Comparison of ENCODE assay signal across 1 cellular context in the genomic region with DNA sequence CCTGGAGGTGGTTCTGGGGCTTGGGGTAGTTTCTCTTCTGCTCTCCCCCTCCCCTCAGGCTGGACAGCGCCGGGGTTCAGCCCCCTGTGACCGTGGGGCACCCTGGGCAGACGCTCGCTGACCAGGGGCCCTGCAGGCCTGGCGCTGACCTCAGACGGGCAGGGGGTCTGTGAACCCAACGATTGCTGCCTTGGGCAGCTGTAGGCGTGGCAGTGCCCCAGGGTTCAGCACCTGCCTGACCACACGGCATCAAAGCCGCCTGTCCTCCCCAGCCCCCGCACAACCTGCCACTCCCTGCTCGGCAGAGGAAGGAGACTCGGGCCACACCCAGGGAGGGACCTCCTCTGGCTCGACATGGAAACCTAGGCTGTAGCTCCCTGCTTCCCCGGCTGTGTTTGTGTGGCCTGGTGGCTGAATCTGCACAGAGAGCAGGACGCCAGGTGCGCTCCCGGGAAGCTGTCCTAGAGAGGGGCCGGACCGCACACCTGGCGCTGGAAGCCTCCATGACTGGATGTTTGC.
A peak's percentile ranks its signal among the peaks of the same experiment; 100 is the strongest.
TF ChIP-seq lines count a peak whose summit lies in the region.

No MANE protein-coding gene starts in this region.

TF ChIP-seq in K562, 482 proteins besides CTCF, POLR2A, EP300 and RAD21 (continues in another document):
- TF ChIP-seq, protein P1, sequence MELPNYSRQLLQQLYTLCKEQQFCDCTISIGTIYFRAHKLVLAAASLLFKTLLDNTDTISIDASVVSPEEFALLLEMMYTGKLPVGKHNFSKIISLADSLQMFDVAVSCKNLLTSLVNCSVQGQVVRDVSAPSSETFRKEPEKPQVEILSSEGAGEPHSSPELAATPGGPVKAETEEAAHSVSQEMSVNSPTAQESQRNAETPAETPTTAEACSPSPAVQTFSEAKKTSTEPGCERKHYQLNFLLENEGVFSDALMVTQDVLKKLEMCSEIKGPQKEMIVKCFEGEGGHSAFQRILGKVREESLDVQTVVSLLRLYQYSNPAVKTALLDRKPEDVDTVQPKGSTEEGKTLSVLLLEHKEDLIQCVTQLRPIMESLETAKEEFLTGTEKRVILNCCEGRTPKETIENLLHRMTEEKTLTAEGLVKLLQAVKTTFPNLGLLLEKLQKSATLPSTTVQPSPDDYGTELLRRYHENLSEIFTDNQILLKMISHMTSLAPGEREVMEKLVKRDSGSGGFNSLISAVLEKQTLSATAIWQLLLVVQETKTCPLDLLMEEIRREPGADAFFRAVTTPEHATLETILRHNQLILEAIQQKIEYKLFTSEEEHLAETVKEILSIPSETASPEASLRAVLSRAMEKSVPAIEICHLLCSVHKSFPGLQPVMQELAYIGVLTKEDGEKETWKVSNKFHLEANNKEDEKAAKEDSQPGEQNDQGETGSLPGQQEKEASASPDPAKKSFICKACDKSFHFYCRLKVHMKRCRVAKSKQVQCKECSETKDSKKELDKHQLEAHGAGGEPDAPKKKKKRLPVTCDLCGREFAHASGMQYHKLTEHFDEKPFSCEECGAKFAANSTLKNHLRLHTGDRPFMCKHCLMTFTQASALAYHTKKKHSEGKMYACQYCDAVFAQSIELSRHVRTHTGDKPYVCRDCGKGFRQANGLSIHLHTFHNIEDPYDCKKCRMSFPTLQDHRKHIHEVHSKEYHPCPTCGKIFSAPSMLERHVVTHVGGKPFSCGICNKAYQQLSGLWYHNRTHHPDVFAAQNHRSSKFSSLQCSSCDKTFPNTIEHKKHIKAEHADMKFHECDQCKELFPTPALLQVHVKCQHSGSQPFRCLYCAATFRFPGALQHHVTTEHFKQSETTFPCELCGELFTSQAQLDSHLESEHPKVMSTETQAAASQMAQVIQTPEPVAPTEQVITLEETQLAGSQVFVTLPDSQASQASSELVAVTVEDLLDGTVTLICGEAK (IDR thresholded peaks at IDR 0.05), result 0 out of 2 replicates have a peak, but pooled peaks have one; percentile 22
- TF ChIP-seq, protein P1 (CRISPR knock-in tag; IDR thresholded peaks at IDR 0.05), result no peak
- TF ChIP-seq E2F6 (IDR thresholded peaks at IDR 0.05; ENCODE audit: borderline replicate concordance in 1 of 2, extremely low read depth in 1 of 2, insufficient read depth in 1 of 2, insufficient read length in 1 of 2, low read depth in 1 of 2, low read length in 1 of 2, poor library complexity in 1 of 2, severe bottlenecking in 1 of 2) (peak in 1 of 2 experiments; percentile 56), MEIS2 (IDR thresholded peaks at IDR 0.05; ENCODE audit: partially characterized antibody) (peak; percentile 40), TCF3 (CRISPR knock-in tag; IDR thresholded peaks at IDR 0.05) (peak; percentile 14; the same call in 1 of the 2 replicates), TFAP4 (CRISPR knock-in tag; IDR thresholded peaks at IDR 0.05; ENCODE audit: borderline replicate concordance) (0 out of 2 replicates have a peak, but pooled peaks have one; percentile 25), POLR2G (IDR thresholded peaks at IDR 0.05; ENCODE audit: low read depth, low read length) (peak; percentile 57), MTA3 (IDR thresholded peaks at IDR 0.05; ENCODE audit: borderline replicate concordance) (peak; percentile 19; the same call in 1 of the 2 replicates), MBD2 (IDR thresholded peaks at IDR 0.05; ENCODE audit: borderline replicate concordance, low read depth) (0 out of 2 replicates have a peak, but pooled peaks have one; percentile 17), SRF (CRISPR knock-in tag; IDR thresholded peaks at IDR 0.05) (peak in 1 of 2 experiments; percentile 66; a peak in 1 of 4 replicates), ZNF785 (CRISPR knock-in tag; IDR thresholded peaks at IDR 0.05) (no peak), DPF2 (IDR thresholded peaks at IDR 0.05) (peak; percentile 54), KAT8 (IDR thresholded peaks at IDR 0.05; ENCODE audit: low read depth) (no peak), CREBBP (IDR thresholded peaks at IDR 0.05; ENCODE audit: low read depth, low read length) (no peak), RFX7 (CRISPR knock-in tag; IDR thresholded peaks at IDR 0.05) (no peak), TBL1XR1 (IDR thresholded peaks at IDR 0.05; ENCODE audit: low read length in 2 of 2) (no peak), ARID1B (IDR thresholded peaks at IDR 0.05) (0 out of 2 replicates have a peak, but pooled peaks have one; percentile 50), RCOR1 (IDR thresholded peaks at IDR 0.05; ENCODE audit: borderline replicate concordance in 1 of 2, low read depth in 2 of 2, low read length in 2 of 2) (peak in 1 of 2 experiments; percentile 66; a peak in 2 of 4 replicates), LEF1 (IDR thresholded peaks at IDR 0.05) (peak; percentile 40; the same call in 1 of the 2 replicates), NRF1 (conservative IDR thresholded peaks at IDR 0.05 in 1 of 2, IDR thresholded peaks at IDR 0.05 in 1 of 2) (peak; percentile 12 to 37; a peak in 1 of 4 replicates), SPI1 (IDR thresholded peaks at IDR 0.05; ENCODE audit: borderline replicate concordance, low read depth, low read length) (0 out of 2 replicates have a peak, but pooled peaks have one; percentile 2), EGR1 (conservative IDR thresholded peaks at IDR 0.05) (peak; percentile 69)
- TF ChIP-seq, protein P2, sequence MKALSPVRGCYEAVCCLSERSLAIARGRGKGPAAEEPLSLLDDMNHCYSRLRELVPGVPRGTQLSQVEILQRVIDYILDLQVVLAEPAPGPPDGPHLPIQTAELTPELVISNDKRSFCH (CRISPR knock-in tag; IDR thresholded peaks at IDR 0.05), result no peak
- TF ChIP-seq, protein P2 (tag; IDR thresholded peaks at IDR 0.05), result no peak
- TF ChIP-seq, protein P3, sequence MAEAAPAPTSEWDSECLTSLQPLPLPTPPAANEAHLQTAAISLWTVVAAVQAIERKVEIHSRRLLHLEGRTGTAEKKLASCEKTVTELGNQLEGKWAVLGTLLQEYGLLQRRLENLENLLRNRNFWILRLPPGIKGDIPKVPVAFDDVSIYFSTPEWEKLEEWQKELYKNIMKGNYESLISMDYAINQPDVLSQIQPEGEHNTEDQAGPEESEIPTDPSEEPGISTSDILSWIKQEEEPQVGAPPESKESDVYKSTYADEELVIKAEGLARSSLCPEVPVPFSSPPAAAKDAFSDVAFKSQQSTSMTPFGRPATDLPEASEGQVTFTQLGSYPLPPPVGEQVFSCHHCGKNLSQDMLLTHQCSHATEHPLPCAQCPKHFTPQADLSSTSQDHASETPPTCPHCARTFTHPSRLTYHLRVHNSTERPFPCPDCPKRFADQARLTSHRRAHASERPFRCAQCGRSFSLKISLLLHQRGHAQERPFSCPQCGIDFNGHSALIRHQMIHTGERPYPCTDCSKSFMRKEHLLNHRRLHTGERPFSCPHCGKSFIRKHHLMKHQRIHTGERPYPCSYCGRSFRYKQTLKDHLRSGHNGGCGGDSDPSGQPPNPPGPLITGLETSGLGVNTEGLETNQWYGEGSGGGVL (CRISPR knock-in tag; IDR thresholded peaks at IDR 0.05), result no peak
- TF ChIP-seq, protein P4, sequence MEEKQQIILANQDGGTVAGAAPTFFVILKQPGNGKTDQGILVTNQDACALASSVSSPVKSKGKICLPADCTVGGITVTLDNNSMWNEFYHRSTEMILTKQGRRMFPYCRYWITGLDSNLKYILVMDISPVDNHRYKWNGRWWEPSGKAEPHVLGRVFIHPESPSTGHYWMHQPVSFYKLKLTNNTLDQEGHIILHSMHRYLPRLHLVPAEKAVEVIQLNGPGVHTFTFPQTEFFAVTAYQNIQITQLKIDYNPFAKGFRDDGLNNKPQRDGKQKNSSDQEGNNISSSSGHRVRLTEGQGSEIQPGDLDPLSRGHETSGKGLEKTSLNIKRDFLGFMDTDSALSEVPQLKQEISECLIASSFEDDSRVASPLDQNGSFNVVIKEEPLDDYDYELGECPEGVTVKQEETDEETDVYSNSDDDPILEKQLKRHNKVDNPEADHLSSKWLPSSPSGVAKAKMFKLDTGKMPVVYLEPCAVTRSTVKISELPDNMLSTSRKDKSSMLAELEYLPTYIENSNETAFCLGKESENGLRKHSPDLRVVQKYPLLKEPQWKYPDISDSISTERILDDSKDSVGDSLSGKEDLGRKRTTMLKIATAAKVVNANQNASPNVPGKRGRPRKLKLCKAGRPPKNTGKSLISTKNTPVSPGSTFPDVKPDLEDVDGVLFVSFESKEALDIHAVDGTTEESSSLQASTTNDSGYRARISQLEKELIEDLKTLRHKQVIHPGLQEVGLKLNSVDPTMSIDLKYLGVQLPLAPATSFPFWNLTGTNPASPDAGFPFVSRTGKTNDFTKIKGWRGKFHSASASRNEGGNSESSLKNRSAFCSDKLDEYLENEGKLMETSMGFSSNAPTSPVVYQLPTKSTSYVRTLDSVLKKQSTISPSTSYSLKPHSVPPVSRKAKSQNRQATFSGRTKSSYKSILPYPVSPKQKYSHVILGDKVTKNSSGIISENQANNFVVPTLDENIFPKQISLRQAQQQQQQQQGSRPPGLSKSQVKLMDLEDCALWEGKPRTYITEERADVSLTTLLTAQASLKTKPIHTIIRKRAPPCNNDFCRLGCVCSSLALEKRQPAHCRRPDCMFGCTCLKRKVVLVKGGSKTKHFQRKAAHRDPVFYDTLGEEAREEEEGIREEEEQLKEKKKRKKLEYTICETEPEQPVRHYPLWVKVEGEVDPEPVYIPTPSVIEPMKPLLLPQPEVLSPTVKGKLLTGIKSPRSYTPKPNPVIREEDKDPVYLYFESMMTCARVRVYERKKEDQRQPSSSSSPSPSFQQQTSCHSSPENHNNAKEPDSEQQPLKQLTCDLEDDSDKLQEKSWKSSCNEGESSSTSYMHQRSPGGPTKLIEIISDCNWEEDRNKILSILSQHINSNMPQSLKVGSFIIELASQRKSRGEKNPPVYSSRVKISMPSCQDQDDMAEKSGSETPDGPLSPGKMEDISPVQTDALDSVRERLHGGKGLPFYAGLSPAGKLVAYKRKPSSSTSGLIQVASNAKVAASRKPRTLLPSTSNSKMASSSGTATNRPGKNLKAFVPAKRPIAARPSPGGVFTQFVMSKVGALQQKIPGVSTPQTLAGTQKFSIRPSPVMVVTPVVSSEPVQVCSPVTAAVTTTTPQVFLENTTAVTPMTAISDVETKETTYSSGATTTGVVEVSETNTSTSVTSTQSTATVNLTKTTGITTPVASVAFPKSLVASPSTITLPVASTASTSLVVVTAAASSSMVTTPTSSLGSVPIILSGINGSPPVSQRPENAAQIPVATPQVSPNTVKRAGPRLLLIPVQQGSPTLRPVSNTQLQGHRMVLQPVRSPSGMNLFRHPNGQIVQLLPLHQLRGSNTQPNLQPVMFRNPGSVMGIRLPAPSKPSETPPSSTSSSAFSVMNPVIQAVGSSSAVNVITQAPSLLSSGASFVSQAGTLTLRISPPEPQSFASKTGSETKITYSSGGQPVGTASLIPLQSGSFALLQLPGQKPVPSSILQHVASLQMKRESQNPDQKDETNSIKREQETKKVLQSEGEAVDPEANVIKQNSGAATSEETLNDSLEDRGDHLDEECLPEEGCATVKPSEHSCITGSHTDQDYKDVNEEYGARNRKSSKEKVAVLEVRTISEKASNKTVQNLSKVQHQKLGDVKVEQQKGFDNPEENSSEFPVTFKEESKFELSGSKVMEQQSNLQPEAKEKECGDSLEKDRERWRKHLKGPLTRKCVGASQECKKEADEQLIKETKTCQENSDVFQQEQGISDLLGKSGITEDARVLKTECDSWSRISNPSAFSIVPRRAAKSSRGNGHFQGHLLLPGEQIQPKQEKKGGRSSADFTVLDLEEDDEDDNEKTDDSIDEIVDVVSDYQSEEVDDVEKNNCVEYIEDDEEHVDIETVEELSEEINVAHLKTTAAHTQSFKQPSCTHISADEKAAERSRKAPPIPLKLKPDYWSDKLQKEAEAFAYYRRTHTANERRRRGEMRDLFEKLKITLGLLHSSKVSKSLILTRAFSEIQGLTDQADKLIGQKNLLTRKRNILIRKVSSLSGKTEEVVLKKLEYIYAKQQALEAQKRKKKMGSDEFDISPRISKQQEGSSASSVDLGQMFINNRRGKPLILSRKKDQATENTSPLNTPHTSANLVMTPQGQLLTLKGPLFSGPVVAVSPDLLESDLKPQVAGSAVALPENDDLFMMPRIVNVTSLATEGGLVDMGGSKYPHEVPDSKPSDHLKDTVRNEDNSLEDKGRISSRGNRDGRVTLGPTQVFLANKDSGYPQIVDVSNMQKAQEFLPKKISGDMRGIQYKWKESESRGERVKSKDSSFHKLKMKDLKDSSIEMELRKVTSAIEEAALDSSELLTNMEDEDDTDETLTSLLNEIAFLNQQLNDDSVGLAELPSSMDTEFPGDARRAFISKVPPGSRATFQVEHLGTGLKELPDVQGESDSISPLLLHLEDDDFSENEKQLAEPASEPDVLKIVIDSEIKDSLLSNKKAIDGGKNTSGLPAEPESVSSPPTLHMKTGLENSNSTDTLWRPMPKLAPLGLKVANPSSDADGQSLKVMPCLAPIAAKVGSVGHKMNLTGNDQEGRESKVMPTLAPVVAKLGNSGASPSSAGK (IDR thresholded peaks at IDR 0.05), result peak; percentile 48; the same call in 1 of the 2 replicates
